In genomic region chr19:53196777-53197396, GRCh38 we compare ENCODE assay signal across 8 cellular contexts. TPM values are rescaled to one million over a fixed set of nuclear protein-coding genes. Genes with fewer than 3 reads are reported as not detected.
DNase-seq lines count a peak whose midpoint lies in the region; TF ChIP-seq lines count a peak whose summit lies in the region.

No MANE protein-coding gene starts in this region.

- H3K4me1 ChIP-seq in HEK293 (ENCODE audit: control insufficient read depth, insufficient read depth, low read length) (no peaks in the 10 kb centered on the region), esophagus squamous epithelium (peaks cover 4 to 40% (median 6%) of the 10 kb centered on the region in 3 donors), mucosa of stomach (ENCODE audit: control insufficient read depth, insufficient read depth, low read length) (peaks cover 21% of the 10 kb centered on the region)

- peak; percentile 98 for DNase-seq in CD1c-positive myeloid dendritic cell (ENCODE audit: extremely low spot score)
- DNase-seq in NOMO-1 (lab: John Stamatoyannopoulos, UW; ENCODE audit: unreplicated experiment in 2 of 2), result peak; percentile 74 to 79
- peak; percentile 94 for DNase-seq in activated T-cell treated with anti-CD3 and anti-CD28 coated beads, Interleukin-2, amount 50 U/mL, for 48 hours
- DNase-seq in esophagus squamous epithelium (lab: John Stamatoyannopoulos, UW), result peak; percentile 77
- peak; percentile 89 to 98 for DNase-seq in stimulated activated CD8-positive, alpha-beta memory T cell treated with anti-CD3 and anti-CD28 coated beads, Interleukin-2, amount 100 ng/mL, for 48 hours (ENCODE audit: low read depth in 2 of 2)
- no peak for DNase-seq in OCI-M2 (lab: John Stamatoyannopoulos, UW; ENCODE audit: unreplicated experiment)

- peak overlapping the region; percentile 93 for H3K9ac ChIP-seq in mucosa of stomach (ENCODE audit: low read length)

- H3K36me3 ChIP-seq in HEK293 (ENCODE audit: control insufficient read depth in 2 of 2, insufficient read depth in 1 of 2, low read length in 2 of 2) (no peaks in the 10 kb centered on the region), esophagus squamous epithelium (peaks cover 0 to 37% (median 0%) of the 10 kb centered on the region in 3 donors), mucosa of stomach (ENCODE audit: control insufficient read depth, insufficient read depth, low read length) (no peaks in the 10 kb centered on the region)

- intact Hi-C loops in esophagus squamous epithelium (cut with DNase I), result loop anchor here (10.0 kb wide), 1 partner anchor 168 kb away; the partner anchor contains the start of gene ZNF525

- H3K4me3 ChIP-seq in HEK293 (ENCODE audit: low read depth, low read length), result peak overlapping the region; percentile 39
- H3K4me3 ChIP-seq in esophagus squamous epithelium, result peak overlapping the region; percentile 46 to 87 (median 82)
- H3K4me3 ChIP-seq in mucosa of stomach (ENCODE audit: low read length), result peak overlapping the region; percentile 91

- CTCF ChIA-PET in HEK293 (lab: Yijun Ruan, JAX), result no interaction called here

- 4% methylated on average over 22 to 25 of the region's 42 CpGs for WGBS in esophagus squamous epithelium, 2 donors

- peak in 3 of 4 donors; percentile 17 to 66 (median 60) for TF ChIP-seq POLR2A in esophagus squamous epithelium (IDR thresholded peaks at IDR 0.05)

- H3K27ac ChIP-seq in HEK293 (ENCODE audit: extremely low read depth, low read depth, low read length) (no peak overlapping the region), esophagus squamous epithelium (peak overlapping the region; percentile 78 to 95 (median 89))

- POLR2A ChIA-PET in HEK293 (lab: Yijun Ruan, JAX), result no interaction called here

- H3K9me3 ChIP-seq in HEK293 (ENCODE audit: control insufficient read depth, insufficient read depth, low read depth, low read length), result no peaks in the 10 kb centered on the region; the same call in 1 of the 2 replicates
- H3K9me3 ChIP-seq in esophagus squamous epithelium, result peaks cover 0 to 43% (median 27%) of the 10 kb centered on the region in 3 donors
- peaks cover 23% of the 10 kb centered on the region for H3K9me3 ChIP-seq in mucosa of stomach (ENCODE audit: control insufficient read depth, low read length)

- TF ChIP-seq CTCF in HEK293 (tag by site-specific recombination; IDR thresholded peaks at IDR 0.05) (no peak), esophagus squamous epithelium (IDR thresholded peaks at IDR 0.05) (peak in 1 of 6 experiments; percentile 6)

- no peaks in the 10 kb centered on the region for H3K27me3 ChIP-seq in esophagus squamous epithelium
- no peaks in the 10 kb centered on the region for H3K27me3 ChIP-seq in mucosa of stomach (ENCODE audit: control insufficient read depth, insufficient read depth, low read length)

TF ChIP-seq in HEK293, 187 proteins besides CTCF, POLR2A, EP300 and RAD21:
- TF ChIP-seq ZNF121 (tag by site-specific recombination; IDR thresholded peaks at IDR 0.05), result no peak
- TF ChIP-seq ZNF777 (tag by site-specific recombination; IDR thresholded peaks at IDR 0.05; ENCODE audit: borderline replicate concordance), result no peak
- TF ChIP-seq ZNF664 (tag by site-specific recombination; IDR thresholded peaks at IDR 0.05), result no peak
- TF ChIP-seq ZNF654 (tag by site-specific recombination; IDR thresholded peaks at IDR 0.05; ENCODE audit: low read depth), result no peak
- TF ChIP-seq EGR2 (tag by site-specific recombination; IDR thresholded peaks at IDR 0.05; ENCODE audit: low read depth), result no peak
- TF ChIP-seq ZBTB21 (tag by site-specific recombination; IDR thresholded peaks at IDR 0.05), result no peak
- no peak for TF ChIP-seq ZNF366 (tag by site-specific recombination; conservative IDR thresholded peaks at IDR 0.05)
- TF ChIP-seq ZNF311 (tag by site-specific recombination; IDR thresholded peaks at IDR 0.05; ENCODE audit: borderline replicate concordance), result no peak
- no peak for TF ChIP-seq HOXA7 (CRISPR knock-in tag; IDR thresholded peaks at IDR 0.05; ENCODE audit: borderline replicate concordance)
- TF ChIP-seq ZNF24 (tag by site-specific recombination; IDR thresholded peaks at IDR 0.05), result no peak
- TF ChIP-seq ZSCAN16 (tag by site-specific recombination; IDR thresholded peaks at IDR 0.05), result no peak
- TF ChIP-seq ZNF529 (tag by site-specific recombination; IDR thresholded peaks at IDR 0.05; ENCODE audit: insufficient replicate concordance), result no peak
- no peak for TF ChIP-seq SP7 (tag by site-specific recombination; IDR thresholded peaks at IDR 0.05)
- TF ChIP-seq ZXDB (tag by site-specific recombination; IDR thresholded peaks at IDR 0.05), result no peak
- TF ChIP-seq ZNF623 (tag by site-specific recombination; IDR thresholded peaks at IDR 0.05), result no peak

RNA-seq across cellular contexts. Expression of gene ZNF665, which starts 3.7 kb away (rescaled TPM):
- total RNA-seq in esophagus squamous epithelium, result 1 to 10 TPM in 3 of 4 donors, under 1 TPM in 1; 0.34 to 3.8 (median 1.3) TPM

RNA-seq across cellular contexts. Expression of gene ZNF347, which starts 38.0 kb away (rescaled TPM):
- total RNA-seq in esophagus squamous epithelium, result 1 to 10 TPM; 1.4 to 8.4 (median 3.1) TPM

RNA-seq across cellular contexts. Expression of gene ZNF677, which starts 57.8 kb away (rescaled TPM):
- 10 to 100 TPM in 1 of 4 donors, 1 to 10 TPM in 3; 3.4 to 18.1 (median 3.6) TPM for total RNA-seq in esophagus squamous epithelium

Comparison
In these comparisons a context has a peak if more than half of its experiments do, and no peak if none do; other contexts are left out.
1. H3K4me3 ChIP-seq: peak in every context shown above with its lines; median percentile 91 in mucosa of stomach; 82 in esophagus squamous epithelium; 39 in HEK293.